ENCODE assay signal across 1 cellular context in genomic region chr12:11651377-11651776, GRCh38.
TF ChIP-seq lines count a peak whose summit lies in the region.

No MANE protein-coding gene starts in this region.

TF ChIP-seq in GM23338, 12 proteins besides CTCF, POLR2A, EP300 and RAD21 (continued from another document):
- no peak for TF ChIP-seq REST (IDR thresholded peaks at IDR 0.05; ENCODE audit: unreplicated experiment)
- no peak for TF ChIP-seq STAT1 (IDR thresholded peaks at IDR 0.05; ENCODE audit: unreplicated experiment)
